ENCODE assay signal across 20 cellular contexts in genomic region chr17:79647456-79647915, GRCh38. TPM values are rescaled to one million over a fixed set of nuclear protein-coding genes. Genes with fewer than 3 reads are reported as not detected.
"Had no signal": no experiment of that assay in that cellular context is flagged by ENCODE, and none has a peak within 500 bp of the region (broad histone marks: within the 10 kb centered on the region; RNA-seq: fewer than 3 reads in every experiment).

No MANE protein-coding gene starts in this region.

- H3K9me3 ChIP-seq: SJSA1, tibial artery had no signal

- H3K36me3 Mint-ChIP-seq: activated naive CD8-positive, alpha-beta T cell; immature natural killer cell; natural killer cell had no signal

- H3K27me3 ChIP-seq: brain microvascular endothelial cell had no signal

- ATAC-seq: activated CD4-positive, alpha-beta T cell treated with anti-CD3 and anti-CD28 coated beads for 36 hours; activated CD8-positive, alpha-beta T cell treated with anti-CD3 and anti-CD28 coated beads, Interleukin-2, amount 10 ng/mL, durations not matched to agents 7 days and 5 days; left colon had no signal

- H3K27ac ChIP-seq: brain microvascular endothelial cell, SJSA1, tibial artery had no signal

- H3K27ac Mint-ChIP-seq: activated CD4-positive, alpha-beta T cell treated with anti-CD3 and anti-CD28 coated beads for 36 hours; activated CD8-positive, alpha-beta T cell treated with anti-CD3 and anti-CD28 coated beads, Interleukin-2, amount 10 ng/mL, durations not matched to agents 7 days and 5 days; activated naive CD8-positive, alpha-beta T cell; immature natural killer cell; natural killer cell had no signal

- H3K9me3 Mint-ChIP-seq: natural killer cell had no signal

- H3K4me3 ChIP-seq: SJSA1, tibial artery had no signal

- H3K4me1 Mint-ChIP-seq: activated CD4-positive, alpha-beta T cell treated with anti-CD3 and anti-CD28 coated beads for 36 hours; immature natural killer cell; natural killer cell had no signal

- DNase-seq: activated CD4-positive, alpha-beta T cell treated with anti-CD3 and anti-CD28 coated beads for 36 hours; activated CD8-positive, alpha-beta T cell treated with anti-CD3 and anti-CD28 coated beads, Interleukin-2, amount 10 ng/mL, durations not matched to agents 7 days and 5 days; activated gamma-delta T cell; activated T-cell treated with anti-CD3 and anti-CD28 coated beads, Interleukin-2, amount 50 U/mL, for 1 hour; amygdala; brain microvascular endothelial cell; dermis blood vessel endothelial cell; glutamatergic neuron; immature natural killer cell; mammary epithelial cell; natural killer cell; occipital lobe; stimulated activated CD4-positive, alpha-beta T cell treated with anti-CD3 and anti-CD28 coated beads, Interleukin-4, amount 100 ng/mL, for 4 hours; T1000 had no signal

- H3K4me3 Mint-ChIP-seq: activated CD4-positive, alpha-beta T cell treated with anti-CD3 and anti-CD28 coated beads for 36 hours; activated CD8-positive, alpha-beta T cell treated with anti-CD3 and anti-CD28 coated beads, Interleukin-2, amount 10 ng/mL, durations not matched to agents 7 days and 5 days; activated naive CD8-positive, alpha-beta T cell; immature natural killer cell; natural killer cell had no signal

- H3K36me3 ChIP-seq: brain microvascular endothelial cell, SJSA1, tibial artery had no signal

- H3K4me1 ChIP-seq: SJSA1, tibial artery had no signal

RNA-seq across cellular contexts. Expression of gene RBFOX3, which starts 36.6 kb away (rescaled TPM):
- total RNA-seq: activated CD8-positive, alpha-beta T cell treated with anti-CD3 and anti-CD28 coated beads, Interleukin-2, amount 10 ng/mL, durations not matched to agents 7 days and 5 days; dermis blood vessel endothelial cell; epithelial cell of proximal tubule; mammary epithelial cell; pulmonary artery endothelial cell; SJSA1 had no signal
- polyA plus RNA-seq: mammary epithelial cell had no signal
